ENCODE assay signal across 1 cellular context in genomic region chr5:108748354-108749129, GRCh38.
TF ChIP-seq lines count a peak whose summit lies in the region.

No MANE protein-coding gene starts in this region.

TF ChIP-seq in IMR-90, 13 proteins besides CTCF, POLR2A, EP300 and RAD21 (continued from another document):
- no peak for TF ChIP-seq ELK1 (IDR thresholded peaks at IDR 0.05; ENCODE audit: borderline replicate concordance, low read depth, low read length)
- TF ChIP-seq NFE2L2 (IDR thresholded peaks at IDR 0.05; ENCODE audit: low read depth, low read length), result no peak
